8 cellular contexts compared by ENCODE assay signal in genomic region chr19:2328401-2329161, GRCh38. TPM values are rescaled to one million over a fixed set of nuclear protein-coding genes. Genes with fewer than 3 reads are reported as not detected.
A peak's percentile ranks its signal among the peaks of the same experiment; 100 is the strongest.
DNase-seq lines count a peak whose midpoint lies in the region; ATAC-seq and TF ChIP-seq lines count a peak whose summit lies in the region.

Gene LSM7 (minus strand): TSS chr19:2328586. CDS start chr19:2328566, 20 bp downstream.
Gene SPPL2B (plus strand): TSS chr19:2328684. CDS start chr19:2328710, 26 bp downstream.

- no peaks in the 10 kb centered on the region for H3K9me2 ChIP-seq in PC-9 (ENCODE audit: insufficient read depth)

- H3K4me1 ChIP-seq in PC-9 (replicated peaks; ENCODE audit: insufficient read depth) (peaks cover 6% of the 10 kb centered on the region; the same call in 1 of the 2 replicates), mucosa of rectum (ENCODE audit: control insufficient read depth in 2 of 2, insufficient read depth in 2 of 2, low read length in 2 of 2) (peaks cover 46 to 47% of the 10 kb centered on the region in 2 donors)

- H3K9me3 ChIP-seq in PC-9 (ENCODE audit: insufficient read depth, low read depth) (no peaks in the 10 kb centered on the region), mucosa of rectum (ENCODE audit: control insufficient read depth in 2 of 2, low read length in 2 of 2) (no peaks in the 10 kb centered on the region)

- CTCF ChIA-PET in PC-9 (lab: Charles Lee): interaction anchor here (0.7 kb wide), 1 partner anchor 89 kb away, joined by 3 read pairs; no protein-coding TSS in a partner anchor

- H4K20me1 ChIP-seq in PC-9 (ENCODE audit: insufficient read depth): no peaks in the 10 kb centered on the region

- intact Hi-C loops in PC-9 (cut with micrococcal nuclease; ENCODE audit: unreplicated experiment): loop anchor here (5.0 kb wide), 1 partner anchor 64 kb away; no protein-coding TSS in a partner anchor

- H3K4me3 ChIP-seq in PC-9 (peak within 1 kb of the TSS; percentile 86), epithelial cell of proximal tubule (ENCODE audit: low read depth, low read length) (peak within 1 kb of the TSS; percentile 98), mucosa of rectum (ENCODE audit: low read length in 2 of 2) (peak within 1 kb of the TSS; percentile 93 to 95)

- H3K27ac ChIP-seq in PC-9 (peak within 1 kb of the TSS; percentile 50), mucosa of rectum (ENCODE audit: low read depth in 2 of 2, low read length in 2 of 2) (peak within 1 kb of the TSS; percentile 93 to 96)

- no peaks in the 10 kb centered on the region; the same call in 1 of the 2 replicates for H3F3A ChIP-seq in PC-9 (ENCODE audit: insufficient read depth, low read depth)

- TF ChIP-seq CTCF in PC-9 (conservative IDR thresholded peaks at IDR 0.05): no peak
- TF ChIP-seq CTCF in epithelial cell of proximal tubule (conservative IDR thresholded peaks at IDR 0.05; ENCODE audit: low read depth, low read length): no peak

- POLR2A ChIA-PET in PC-9 (lab: Charles Lee; ENCODE audit: unreplicated experiment): interaction anchor here (0.7 kb wide), 1 partner anchor 9 kb away, joined by 4 read pairs; no protein-coding TSS in a partner anchor

- ATAC-seq in GM19463 (IDR thresholded peaks at IDR 0.05; ENCODE audit: unreplicated experiment): peak; percentile 63

- peak within 1 kb of the TSS; percentile 84 for H2AFZ ChIP-seq in PC-9

- H3K79me2 ChIP-seq in PC-9 (ENCODE audit: low read depth): peaks cover 60% of the 10 kb centered on the region

- peak; percentile 97 for DNase-seq in CD1c-positive myeloid dendritic cell (ENCODE audit: extremely low spot score)
- peak; percentile 99 for DNase-seq in HuH-7 (ENCODE audit: low spot score)
- peak; percentile 54 to 80 for DNase-seq in PC-9
- DNase-seq in activated T-cell treated with anti-CD3 and anti-CD28 coated beads for 48 hours (ENCODE audit: low read depth): peak; percentile 92
- DNase-seq in epithelial cell of proximal tubule (ENCODE audit: low read depth): no peak
- DNase-seq in stimulated activated CD8-positive, alpha-beta memory T cell treated with anti-CD3 and anti-CD28 coated beads, Interleukin-4, amount 100 ng/mL, for 24 hours (ENCODE audit: low read depth): peak; percentile 92

- H3K36me3 ChIP-seq in PC-9 (ENCODE audit: low read depth) (no peaks in the 10 kb centered on the region), mucosa of rectum (ENCODE audit: control insufficient read depth in 2 of 2, insufficient read depth in 2 of 2, low read length in 2 of 2) (peaks cover 5 to 6% of the 10 kb centered on the region in 2 donors)

- H3K4me2 ChIP-seq in PC-9: peak within 1 kb of the TSS; percentile 91

- BruUV-seq in PC-9 (replicated peaks; lab: Mats Ljungman, UMichigan): no TSS peak

- peak within 1 kb of the TSS; percentile 91 to 98 for H3K9ac ChIP-seq in mucosa of rectum (ENCODE audit: low read depth in 1 of 2, low read length in 2 of 2)

- no peaks in the 10 kb centered on the region for H3K27me3 ChIP-seq in PC-9 (ENCODE audit: insufficient read depth, low read depth)
- no peaks in the 10 kb centered on the region for H3K27me3 ChIP-seq in mucosa of rectum (ENCODE audit: control insufficient read depth in 2 of 2, insufficient read depth in 2 of 2, low read length in 2 of 2)

RNA-seq across cellular contexts. Expression of gene LSM7, which starts in this region (rescaled TPM):
- 80.2 and 83.4 TPM in 2 replicates for total RNA-seq in PC-9 (2021)
- 352 and 409 TPM in 2 replicates for total RNA-seq in epithelial cell of proximal tubule

RNA-seq across cellular contexts. Expression of gene SPPL2B, which starts in this region (rescaled TPM):
- 49.6 and 64.1 TPM in 2 replicates for total RNA-seq in PC-9 (2021)
- total RNA-seq in epithelial cell of proximal tubule: 25.8 and 30.6 TPM in 2 replicates
